Comparison of ENCODE assay signal across 7 cellular contexts in genomic region chr4:146243141-146243882, GRCh38. TPM values are rescaled to one million over a fixed set of nuclear protein-coding genes. Genes with fewer than 3 reads are reported as not detected.
A peak's percentile ranks its signal among the peaks of the same experiment; 100 is the strongest.
DNase-seq lines count a peak whose midpoint lies in the region; ATAC-seq, FAIRE-seq and TF ChIP-seq lines count a peak whose summit lies in the region.

No MANE protein-coding gene starts in this region.

- TF ChIP-seq CTCF in lung (IDR thresholded peaks at IDR 0.05; ENCODE audit: control extremely low read depth, extremely low read depth): no peak
- TF ChIP-seq CTCF in thyroid gland (IDR thresholded peaks at IDR 0.05): peak in 1 of 6 experiments; percentile 32

- H3K4me1 ChIP-seq in SJSA1 (replicated peaks) (peaks cover 30% of the 10 kb centered on the region), lung (ENCODE audit: control insufficient read depth in 2 of 2, insufficient read depth in 2 of 2, low read length in 2 of 2) (peaks cover 3 to 16% of the 10 kb centered on the region in 2 donors), thyroid gland (peaks cover 0 to 19% of the 10 kb centered on the region in 2 donors)

- intact Hi-C loops in thyroid gland (cut with DNase I): no loop called here

- H3K36me3 ChIP-seq in SJSA1 (no peaks in the 10 kb centered on the region), lung (ENCODE audit: control insufficient read depth in 2 of 2, insufficient read depth in 2 of 2, low read length in 2 of 2) (no peaks in the 10 kb centered on the region), thyroid gland (no peaks in the 10 kb centered on the region)

- ATAC-seq in GM18867 (IDR thresholded peaks at IDR 0.05; ENCODE audit: unreplicated experiment) (peak; percentile 90), HG02970 (IDR thresholded peaks at IDR 0.05; ENCODE audit: low FRiP score, unreplicated experiment) (peak; percentile 73), lung (ENCODE audit: insufficient read depth, low FRiP score) (no peak)

- H3K27me3 ChIP-seq in SJSA1 (replicated peaks): no peaks in the 10 kb centered on the region
- no peaks in the 10 kb centered on the region for H3K27me3 ChIP-seq in lung (ENCODE audit: control insufficient read depth, insufficient read depth)
- no peaks in the 10 kb centered on the region for H3K27me3 ChIP-seq in thyroid gland

- 47 to 49% methylated on average over 23 to 24 of the region's 24 CpGs for WGBS in lung, 2 donors
- 49 to 78% methylated on average over 8 to 17 of the region's 24 CpGs for WGBS in thyroid gland, 2 donors

- TF ChIP-seq POLR2A in thyroid gland (IDR thresholded peaks at IDR 0.05): no peak

- H3K4me3 ChIP-seq in SJSA1: no peak overlapping the region
- no peak overlapping the region for H3K4me3 ChIP-seq in lung
- H3K4me3 ChIP-seq in thyroid gland (replicated peaks in 1 of 3): no peak overlapping the region

- peak in 1 of 2 experiments; percentile 40 for DNase-seq in SJSA1 (ENCODE audit: low read depth in 1 of 2, low spot score in 2 of 2)
- DNase-seq in activated naive CD8-positive, alpha-beta T cell treated with anti-CD3 and anti-CD28 coated beads, Interleukin-2, amount 50 U/mL, for 16 hours (ENCODE audit: low read depth, low spot score): peak; percentile 17
- DNase-seq in lung (ENCODE audit: low spot score): no peak
- DNase-seq in thyroid gland: no peak
- no peak for DNase-seq in frontal cortex (ENCODE audit: low spot score in 2 of 2)

- FAIRE-seq in frontal cortex (lab: Jason Lieb, UNC): no peak

- H3K9me3 ChIP-seq in SJSA1 (replicated peaks): no peaks in the 10 kb centered on the region
- no peaks in the 10 kb centered on the region for H3K9me3 ChIP-seq in lung (ENCODE audit: control insufficient read depth in 2 of 2, insufficient read depth in 1 of 2, low read length in 1 of 2)
- H3K9me3 ChIP-seq in thyroid gland: no peaks in the 10 kb centered on the region

- H3K27ac ChIP-seq in SJSA1 (peak overlapping the region; percentile 93), lung (ENCODE audit: low read depth in 1 of 2, low read length in 1 of 2) (peak overlapping the region; percentile 12 to 27), thyroid gland (peak overlapping the region in 2 of 3 donors; percentile 56 to 71)

RNA-seq across cellular contexts. Expression of gene REELD1, which starts 29.0 kb away (rescaled TPM):
- 0.05 TPM in 1 of 2 replicates, not detected in the other for total RNA-seq in SJSA1 (2014; rRNA removed; shearing (Covaris generic))
- under 1 TPM; 0.60 to 0.86 TPM for total RNA-seq in lung
- under 1 TPM; 0.22 to 0.53 TPM for polyA plus RNA-seq in lung
- under 1 TPM in 3 of 4 donors, not detected in 1; 0.11 to 0.42 (median 0.13) TPM for total RNA-seq in thyroid gland
- not detected for total RNA-seq in frontal cortex

Comparison
In these comparisons a context has a peak if more than half of its experiments do, and no peak if none do; other contexts are left out.
1. H3K27ac ChIP-seq: peak in every context shown above with its lines; median percentile 93 in SJSA1; 64 in thyroid gland; 20 in lung.